13 cellular contexts compared by ENCODE assay signal in genomic region chr1:173191011-173191410, GRCh38. TPM values are rescaled to one million over a fixed set of nuclear protein-coding genes. Genes with fewer than 3 reads are reported as not detected.
A peak's percentile ranks its signal among the peaks of the same experiment; 100 is the strongest.
DNase-seq lines count a peak whose midpoint lies in the region; ATAC-seq, FAIRE-seq and TF ChIP-seq lines count a peak whose summit lies in the region.
"Had no signal": no experiment of that assay in that cellular context is flagged by ENCODE, and none has a peak within 500 bp of the region (broad histone marks: within the 10 kb centered on the region; RNA-seq: fewer than 3 reads in every experiment).

No MANE protein-coding gene starts in this region.

- peaks cover 2% of the 10 kb centered on the region for H3K36me3 Mint-ChIP-seq in chondrocyte (ENCODE audit: low read depth)

- H3K23ac ChIP-seq in IMR-90 (ENCODE audit: low read depth, low read length), result peak overlapping the region; percentile 18; the same call in 1 of the 2 replicates

- peak overlapping the region; percentile 51; the same call in 1 of the 3 replicates for H2BK15ac ChIP-seq in IMR-90 (ENCODE audit: low read depth, low read length)

- peak overlapping the region; percentile 86 for H2AK5ac ChIP-seq in IMR-90 (ENCODE audit: low read depth, low read length)

- H3K27me3 ChIP-seq in IMR-90 (ENCODE audit: control insufficient read depth, insufficient read depth, low read length) (no peaks in the 10 kb centered on the region), lower lobe of right lung (ENCODE audit: low read depth) (no peaks in the 10 kb centered on the region), thyroid gland (no peaks in the 10 kb centered on the region), WERI-Rb-1 (ENCODE audit: insufficient read depth, low read depth, severe bottlenecking) (no peaks in the 10 kb centered on the region)

- H3K9me3 ChIP-seq in IMR-90 (ENCODE audit: control insufficient read depth, insufficient read depth, low read length) (no peaks in the 10 kb centered on the region), lower lobe of right lung (no peaks in the 10 kb centered on the region), thyroid gland (no peaks in the 10 kb centered on the region), WERI-Rb-1 (ENCODE audit: severe bottlenecking) (no peaks in the 10 kb centered on the region)

- H3K9me3 Mint-ChIP-seq in chondrocyte (ENCODE audit: low read depth), result no peaks in the 10 kb centered on the region
- H3K9me3 Mint-ChIP-seq: T-cell had no signal

- peak overlapping the region; percentile 34; the same call in 1 of the 2 replicates for H3K18ac ChIP-seq in IMR-90 (ENCODE audit: low read depth, low read length)

- peak overlapping the region; percentile 17; the same call in 1 of the 2 replicates for H4K91ac ChIP-seq in IMR-90 (ENCODE audit: insufficient read depth, low read depth, low read length)

- peak overlapping the region; percentile 58 for H2AK9ac ChIP-seq in IMR-90 (replicated peaks; ENCODE audit: low read depth, low read length, poor library complexity)

- peaks cover 10% of the 10 kb centered on the region for H3K9me1 ChIP-seq in IMR-90 (ENCODE audit: insufficient read depth, low read length)

- H3K27me3 Mint-ChIP-seq in chondrocyte (ENCODE audit: low read depth), result peaks cover 18% of the 10 kb centered on the region
- H3K27me3 Mint-ChIP-seq: T-cell had no signal

- H3K4me3 ChIP-seq in IMR-90 (ENCODE audit: insufficient read depth, low read depth, low read length), result no peak overlapping the region
- no peak overlapping the region for H3K4me3 ChIP-seq in lower lobe of right lung
- H3K4me3 ChIP-seq in thyroid gland (replicated peaks in 1 of 3), result no peak overlapping the region
- no peak overlapping the region for H3K4me3 ChIP-seq in WERI-Rb-1 (ENCODE audit: low read depth, low read length)

- BruUV-seq in IMR-90 (replicated peaks; lab: Mats Ljungman, UMichigan), result no TSS peak

- no peak overlapping the region for H2AFZ ChIP-seq in IMR-90 (replicated peaks; ENCODE audit: low read length, poor library complexity)

- intact Hi-C loops in IMR-90 (cut with micrococcal nuclease), result no loop called here
- intact Hi-C loops in lower lobe of right lung (cut with DNase I), result no loop called here
- intact Hi-C loops in thyroid gland (cut with DNase I), result no loop called here

- H3K79me1 ChIP-seq in IMR-90 (ENCODE audit: low read depth in 1 of 2, low read length in 2 of 2), result peaks cover 4 to 43% of the 10 kb centered on the region in 2 experiments; a peak in 2 of 4 replicates

- peak overlapping the region; percentile 25 for H2BK5ac ChIP-seq in IMR-90 (ENCODE audit: low read depth, low read length, poor library complexity, severe bottlenecking)

- TF ChIP-seq RAD21 in IMR-90 (IDR thresholded peaks at IDR 0.05; ENCODE audit: low read length), result no peak

- H2BK120ac ChIP-seq in IMR-90 (ENCODE audit: low read depth, low read length), result peak overlapping the region; percentile 48

- peak overlapping the region; percentile 8 for H3K4me3 Mint-ChIP-seq in chondrocyte (ENCODE audit: unreplicated experiment)
- H3K4me3 Mint-ChIP-seq: T-cell had no signal

- H4K20me1 ChIP-seq in IMR-90 (ENCODE audit: insufficient read depth, low read length), result no peaks in the 10 kb centered on the region

- H3K4me1 ChIP-seq in IMR-90 (ENCODE audit: control insufficient read depth, insufficient read depth, low read length), result peaks cover 8% of the 10 kb centered on the region
- peaks cover 27% of the 10 kb centered on the region for H3K4me1 ChIP-seq in lower lobe of right lung
- peaks cover 19 to 22% of the 10 kb centered on the region in 2 donors for H3K4me1 ChIP-seq in thyroid gland

- POLR2A ChIA-PET in IMR-90 (lab: Charles Lee; ENCODE audit: unreplicated experiment), result interaction anchor here (1.0 kb wide), 1 partner anchor 282 kb away, joined by 3 read pairs; no protein-coding TSS in a partner anchor

- H3K9ac ChIP-seq in IMR-90 (ENCODE audit: low read depth, low read length), result no peak overlapping the region

- no peak for ATAC-seq in IMR-90 (ENCODE audit: low read depth)
- ATAC-seq in lower lobe of right lung, result peak; percentile 9 to 66
- ATAC-seq: stimulated activated naive CD8-positive, alpha-beta T cell treated with anti-CD3 and anti-CD28 coated beads, Interleukin-15, Interleukin-2, amounts not matched to agents 100 U/mL and 50 U/mL, for 24 hours; T-cell had no signal

- H3K27ac ChIP-seq in IMR-90 (ENCODE audit: insufficient read depth, low read length), result no peak overlapping the region
- no peak overlapping the region for H3K27ac ChIP-seq in lower lobe of right lung
- H3K27ac ChIP-seq in thyroid gland, result peak overlapping the region; percentile 82 to 93 (median 92)
- H3K27ac ChIP-seq in WERI-Rb-1, result no peak overlapping the region

- H3K36me3 ChIP-seq in IMR-90 (ENCODE audit: control insufficient read depth, insufficient read depth, low read length) (peaks cover 2% of the 10 kb centered on the region; the same call in 1 of the 2 replicates), lower lobe of right lung (no peaks in the 10 kb centered on the region), thyroid gland (no peaks in the 10 kb centered on the region), WERI-Rb-1 (no peaks in the 10 kb centered on the region)

- H3K27ac Mint-ChIP-seq in chondrocyte (ENCODE audit: unreplicated experiment), result peak overlapping the region; percentile 90
- H3K27ac Mint-ChIP-seq: T-cell had no signal

- H3K14ac ChIP-seq in IMR-90 (replicated peaks; ENCODE audit: low read depth, low read length), result peak overlapping the region; percentile 71

- H3K4ac ChIP-seq in IMR-90 (ENCODE audit: low read depth, low read length), result peak overlapping the region; percentile 68

- no peak overlapping the region for H3K4me2 ChIP-seq in IMR-90 (ENCODE audit: low read depth, low read length)

- peaks cover 26% of the 10 kb centered on the region for H3K4me1 Mint-ChIP-seq in chondrocyte (ENCODE audit: low read depth)

- H4K8ac ChIP-seq in IMR-90 (ENCODE audit: low read depth in 2 of 2, low read length in 2 of 2), result peak overlapping the region in 1 of 2 experiments; percentile 64; a peak in 1 of 4 replicates

- peak overlapping the region; percentile 54; the same call in 1 of the 2 replicates for H2BK20ac ChIP-seq in IMR-90 (ENCODE audit: low read depth, low read length)

- DNase-seq in IMR-90, result no peak
- DNase-seq in chondrocyte (ENCODE audit: low spot score), result no peak
- no peak for DNase-seq in lower lobe of right lung
- DNase-seq in thyroid gland, result peak in 1 of 2 donors; percentile 4
- no peak for DNase-seq in GM12891 (ENCODE audit: insufficient read length, low spot score)
- no peak for DNase-seq in WERI-Rb-1
- no peak for DNase-seq in activated CD4-positive, alpha-beta T cell treated with anti-CD3 and anti-CD28 coated beads for 4 hours
- DNase-seq: activated CD4-positive, alpha-beta T cell treated with anti-CD3 and anti-CD28 coated beads, Interleukin-2, amount 50 U/mL, for 4 hours; stimulated activated CD4-positive, alpha-beta T cell treated with anti-CD3 and anti-CD28 coated beads, Interleukin-4, amount 100 ng/mL, for 24 hours; T-cell had no signal

- in situ Hi-C loops in IMR-90 (cut with MboI; ENCODE audit: low sequenced_read_pairs), result no loop called here

- FAIRE-seq in GM12891 (lab: Jason Lieb, UNC), result no peak
- FAIRE-seq: colon, frontal cortex had no signal

- CTCF ChIA-PET in IMR-90 (lab: Yijun Ruan, JAX), result interaction anchor here (0.7 kb wide), 1 partner anchor 245 kb away, joined by 3 read pairs; no protein-coding TSS in a partner anchor

- no CpG with 5 or more reads among the region's 2 CpGs for WGBS in IMR-90 (ENCODE audit: extremely low coverage in 2 of 2, insufficient read length in 1 of 2), 2 experiments
- 28 to 46% methylated on average over 2 of the region's 2 CpGs for WGBS in thyroid gland, 2 donors

- TF ChIP-seq POLR2A in IMR-90 (IDR thresholded peaks at IDR 0.05; ENCODE audit: low read depth, low read length), result no peak
- no peak for TF ChIP-seq POLR2A in thyroid gland (IDR thresholded peaks at IDR 0.05)
- TF ChIP-seq POLR2A in GM12891 (IDR thresholded peaks at IDR 0.05; ENCODE audit: low read depth, low read length), result no peak

- peak overlapping the region; percentile 35; the same call in 1 of the 2 replicates for H4K5ac ChIP-seq in IMR-90 (ENCODE audit: low read depth, low read length)

- TF ChIP-seq CTCF in IMR-90 (conservative IDR thresholded peaks at IDR 0.05; ENCODE audit: low read depth, low read length) (no peak), chondrocyte (IDR thresholded peaks at IDR 0.05) (no peak), lower lobe of right lung (IDR thresholded peaks at IDR 0.05) (no peak), thyroid gland (IDR thresholded peaks at IDR 0.05) (no peak), WERI-Rb-1 (IDR thresholded peaks at IDR 0.05; ENCODE audit: low read depth, low read length) (no peak)

- dilution Hi-C loops in IMR-90 (cut with HindIII; ENCODE audit: low sequenced_read_pairs, unreplicated experiment), result no loop called here

- H3K56ac ChIP-seq in IMR-90 (ENCODE audit: extremely low read depth, insufficient read depth, low read length), result no peak overlapping the region

TF ChIP-seq in IMR-90, 13 proteins besides CTCF, POLR2A, EP300 and RAD21:
- no peak for TF ChIP-seq FOS (IDR thresholded peaks at IDR 0.05; ENCODE audit: low read depth, low read length)
- TF ChIP-seq, protein P1, sequence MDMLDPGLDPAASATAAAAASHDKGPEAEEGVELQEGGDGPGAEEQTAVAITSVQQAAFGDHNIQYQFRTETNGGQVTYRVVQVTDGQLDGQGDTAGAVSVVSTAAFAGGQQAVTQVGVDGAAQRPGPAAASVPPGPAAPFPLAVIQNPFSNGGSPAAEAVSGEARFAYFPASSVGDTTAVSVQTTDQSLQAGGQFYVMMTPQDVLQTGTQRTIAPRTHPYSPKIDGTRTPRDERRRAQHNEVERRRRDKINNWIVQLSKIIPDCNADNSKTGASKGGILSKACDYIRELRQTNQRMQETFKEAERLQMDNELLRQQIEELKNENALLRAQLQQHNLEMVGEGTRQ (IDR thresholded peaks at IDR 0.05; ENCODE audit: low read depth, low read length), result peak; percentile 41; the same call in 1 of the 2 replicates
TF ChIP-seq in IMR-90: peak in this region for 1.

TF ChIP-seq in GM12891, 5 proteins besides CTCF, POLR2A, EP300 and RAD21:
- TF ChIP-seq TAF1 (IDR thresholded peaks at IDR 0.05; ENCODE audit: low read depth, low read length) (no peak), POU2F2 (IDR thresholded peaks at IDR 0.05; ENCODE audit: low read depth, low read length) (no peak), SPI1 (IDR thresholded peaks at IDR 0.05; ENCODE audit: low read depth, low read length) (no peak), POLR2AphosphoS5 (IDR thresholded peaks at IDR 0.05; ENCODE audit: low read depth, low read length) (no peak), PAX5 (IDR thresholded peaks at IDR 0.05; ENCODE audit: insufficient read depth, low read length, severe bottlenecking) (no peak)

RNA-seq across cellular contexts. Expression of gene TNFSF4, which starts 16.1 kb away (rescaled TPM):
- total RNA-seq in IMR-90 (2012; rRNA removed) (19.7 and 23.6 TPM in 2 replicates), chondrocyte (0.54 to 1.1 TPM (median 0.77 TPM) in 3 replicates), lower lobe of right lung (1.5 TPM), thyroid gland (under 1 TPM; 0.13 to 0.63 (median 0.41) TPM)
- 10.8 and 13.4 TPM in 2 replicates for polyA plus RNA-seq in IMR-90 (2012; rRNA removed)
- 3.0 and 3.2 TPM in 2 replicates for polyA plus RNA-seq in IMR-90 (2012; cell fraction: cytosol; rRNA removed)
- 1.1 and 8.4 TPM in 2 replicates for polyA plus RNA-seq in IMR-90 (2012; cell fraction: nucleus; rRNA removed; ENCODE audit: low replicate concordance)
- 8.1 TPM for polyA plus RNA-seq in GM12891 (2012; ENCODE audit: low read depth, missing spikeins)

Comparison
In these comparisons a context has a peak if more than half of its experiments do, and no peak if none do; other contexts are left out.
1. H3K27ac ChIP-seq: peak in thyroid gland (3 of 3); none in IMR-90 (single experiment), lower lobe of right lung (single experiment) and WERI-Rb-1 (single experiment).